Comparison of ENCODE assay signal across 13 cellular contexts in genomic region chr18:63267990-63268721, GRCh38. TPM values are rescaled to one million over a fixed set of nuclear protein-coding genes. Genes with fewer than 3 reads are reported as not detected.
DNase-seq lines count a peak whose midpoint lies in the region; ATAC-seq, FAIRE-seq and TF ChIP-seq lines count a peak whose summit lies in the region.
"Had no signal": no experiment of that assay in that cellular context is flagged by ENCODE, and none has a peak within 500 bp of the region (broad histone marks: within the 10 kb centered on the region; RNA-seq: fewer than 3 reads in every experiment).

No MANE protein-coding gene starts in this region.

- intact Hi-C loops in activated CD4-positive, alpha-beta T cell treated with anti-CD3 and anti-CD28 coated beads, Interleukin-2, amount 10 ng/mL, durations not matched to agents 24 days and 14 days (cut with micrococcal nuclease) = loop anchor here (1.0 to 2.0 kb wide), 3 partner anchors 23 to 51 kb away; partner anchors contain the start of gene BCL2

- H3K4me2 ChIP-seq in smooth muscle cell = no peak overlapping the region

- TF ChIP-seq POLR2A in Peyer's patch (IDR thresholded peaks at IDR 0.05) = no peak

- H3K27ac ChIP-seq in small intestine (ENCODE audit: low read depth in 1 of 2, low read length in 1 of 2) (no peak overlapping the region), Peyer's patch (no peak overlapping the region), smooth muscle cell (ENCODE audit: low read depth) (no peak overlapping the region)
- H3K27ac ChIP-seq: stomach had no signal

- peaks cover 37% of the 10 kb centered on the region for H3K36me3 Mint-ChIP-seq in activated CD4-positive, alpha-beta T cell treated with anti-CD3 and anti-CD28 coated beads, Interleukin-2, amount 10 ng/mL, durations not matched to agents 24 days and 14 days (ENCODE audit: low read depth)
- H3K36me3 Mint-ChIP-seq in activated naive CD8-positive, alpha-beta T cell treated with anti-CD3 and anti-CD28 coated beads for 36 hours = peaks cover 39% of the 10 kb centered on the region

- H3K27me3 ChIP-seq in small intestine (ENCODE audit: control insufficient read depth in 2 of 2, insufficient read depth in 2 of 2, low read length in 2 of 2) (no peaks in the 10 kb centered on the region), Peyer's patch (no peaks in the 10 kb centered on the region), smooth muscle cell (ENCODE audit: low read depth) (peaks cover 5% of the 10 kb centered on the region)
- H3K27me3 ChIP-seq: stomach had no signal

- no peaks in the 10 kb centered on the region for H3K27me3 Mint-ChIP-seq in activated CD4-positive, alpha-beta T cell treated with anti-CD3 and anti-CD28 coated beads, Interleukin-2, amount 10 ng/mL, durations not matched to agents 24 days and 14 days
- H3K27me3 Mint-ChIP-seq in activated naive CD8-positive, alpha-beta T cell treated with anti-CD3 and anti-CD28 coated beads for 36 hours = no peaks in the 10 kb centered on the region

- peak overlapping the region; percentile 61 for H3K27ac Mint-ChIP-seq in activated CD4-positive, alpha-beta T cell treated with anti-CD3 and anti-CD28 coated beads, Interleukin-2, amount 10 ng/mL, durations not matched to agents 24 days and 14 days
- peak overlapping the region; percentile 91 for H3K27ac Mint-ChIP-seq in activated naive CD8-positive, alpha-beta T cell treated with anti-CD3 and anti-CD28 coated beads for 36 hours

- H3K4me1 Mint-ChIP-seq in activated CD4-positive, alpha-beta T cell treated with anti-CD3 and anti-CD28 coated beads, Interleukin-2, amount 10 ng/mL, durations not matched to agents 24 days and 14 days = peaks cover 65% of the 10 kb centered on the region
- peaks cover 57% of the 10 kb centered on the region for H3K4me1 Mint-ChIP-seq in activated naive CD8-positive, alpha-beta T cell treated with anti-CD3 and anti-CD28 coated beads for 36 hours

- no peak overlapping the region for H3K9ac ChIP-seq in smooth muscle cell (ENCODE audit: low read depth)

- 79 to 91% (median 81%) methylated on average over 8 of the region's 8 CpGs for WGBS in small intestine, 3 donors
- 78% methylated on average over 8 of the region's 8 CpGs for WGBS in smooth muscle cell (ENCODE audit: low lambda C conversion rate)

- H3K9me3 ChIP-seq in small intestine (ENCODE audit: control insufficient read depth, low read depth) = no peaks in the 10 kb centered on the region
- no peaks in the 10 kb centered on the region for H3K9me3 ChIP-seq in Peyer's patch
- H3K9me3 ChIP-seq in smooth muscle cell (replicated peaks; ENCODE audit: low read depth) = no peaks in the 10 kb centered on the region
- H3K9me3 ChIP-seq: stomach had no signal

- ATAC-seq in HG02884 (IDR thresholded peaks at IDR 0.05; ENCODE audit: unreplicated experiment) = peak; percentile 71
- ATAC-seq: left colon had no signal

- no peaks in the 10 kb centered on the region for H3F3A ChIP-seq in smooth muscle cell (ENCODE audit: low read depth)

- no peaks in the 10 kb centered on the region for H3K36me3 ChIP-seq in small intestine (ENCODE audit: control insufficient read depth in 2 of 2, insufficient read depth in 2 of 2, low read length in 2 of 2)
- no peaks in the 10 kb centered on the region for H3K36me3 ChIP-seq in Peyer's patch
- no peaks in the 10 kb centered on the region for H3K36me3 ChIP-seq in smooth muscle cell (ENCODE audit: low read depth)
- H3K36me3 ChIP-seq: stomach had no signal

- no peak overlapping the region for H3K4me3 ChIP-seq in small intestine (ENCODE audit: low read depth in 1 of 2, low read length in 2 of 2)
- no peak overlapping the region for H3K4me3 ChIP-seq in Peyer's patch
- no peak overlapping the region for H3K4me3 ChIP-seq in smooth muscle cell
- H3K4me3 ChIP-seq: stomach had no signal

- TF ChIP-seq CTCF in Peyer's patch (IDR thresholded peaks at IDR 0.05) (no peak), smooth muscle cell (IDR thresholded peaks at IDR 0.05; ENCODE audit: borderline replicate concordance, insufficient read depth, poor library complexity, severe bottlenecking) (no peak)

- no peak for FAIRE-seq in small intestine (lab: Jason Lieb, UNC)

- H3K4me1 ChIP-seq in small intestine (ENCODE audit: control insufficient read depth in 2 of 2, insufficient read depth in 1 of 2, low read depth in 1 of 2, low read length in 1 of 2) (peaks cover 3 to 5% of the 10 kb centered on the region in 2 donors), Peyer's patch (peaks cover 0 to 10% (median 0%) of the 10 kb centered on the region in 4 donors), smooth muscle cell (ENCODE audit: low read depth) (no peaks in the 10 kb centered on the region)

- no peaks in the 10 kb centered on the region for H4K20me1 ChIP-seq in smooth muscle cell (ENCODE audit: low read depth)

- H3K79me2 ChIP-seq in smooth muscle cell (ENCODE audit: low read depth) = no peaks in the 10 kb centered on the region

- peak overlapping the region; percentile 41 for H3K4me3 Mint-ChIP-seq in activated CD4-positive, alpha-beta T cell treated with anti-CD3 and anti-CD28 coated beads, Interleukin-2, amount 10 ng/mL, durations not matched to agents 24 days and 14 days
- H3K4me3 Mint-ChIP-seq in activated naive CD8-positive, alpha-beta T cell treated with anti-CD3 and anti-CD28 coated beads for 36 hours = peak overlapping the region; percentile 71

- H3K9me3 Mint-ChIP-seq in activated CD4-positive, alpha-beta T cell treated with anti-CD3 and anti-CD28 coated beads, Interleukin-2, amount 10 ng/mL, durations not matched to agents 24 days and 14 days = no peaks in the 10 kb centered on the region
- H3K9me3 Mint-ChIP-seq in activated naive CD8-positive, alpha-beta T cell treated with anti-CD3 and anti-CD28 coated beads for 36 hours = no peaks in the 10 kb centered on the region

- peak; percentile 72 for DNase-seq in activated CD4-positive, alpha-beta T cell treated with anti-CD3 and anti-CD28 coated beads, Interleukin-2, amount 10 ng/mL, durations not matched to agents 24 days and 14 days
- DNase-seq in activated CD4-positive, alpha-beta T cell treated with anti-CD3 and anti-CD28 coated beads, Interleukin-2, amount 50 U/mL, for 1 hour = no peak
- peak; percentile 24 for DNase-seq in activated naive CD8-positive, alpha-beta T cell treated with anti-CD3 and anti-CD28 coated beads for 36 hours
- DNase-seq in small intestine (peak; percentile 40), Peyer's patch (no peak), smooth muscle cell (lab: John Stamatoyannopoulos, UW; ENCODE audit: unreplicated experiment) (no peak), NCI-H2081 (lab: John Stamatoyannopoulos, UW) (no peak)
- DNase-seq: erythroblast, H7, IMR-90, left colon, stomach had no signal

- H2AFZ ChIP-seq in smooth muscle cell (ENCODE audit: low read depth) = no peak overlapping the region

RNA-seq across cellular contexts. Expression of gene BCL2, which starts 51.4 kb away (rescaled TPM):
- 80.5 and 81.3 TPM in 2 replicates for total RNA-seq in activated CD4-positive, alpha-beta T cell treated with anti-CD3 and anti-CD28 coated beads, Interleukin-2, amount 10 ng/mL, durations not matched to agents 24 days and 14 days
- total RNA-seq in activated naive CD8-positive, alpha-beta T cell treated with anti-CD3 and anti-CD28 coated beads for 36 hours = 10 to 100 TPM; 62.8 to 67.3 TPM
- polyA plus RNA-seq in small intestine (1 to 10 TPM in 2 of 3 donors, under 1 TPM in 1; 0.89 to 5.4 (median 2.2) TPM), smooth muscle cell (0.50 TPM in 1 of 2 replicates, not detected in the other)
- total RNA-seq in Peyer's patch (10 to 100 TPM; 16.2 to 54.5 (median 20.7) TPM), smooth muscle cell (0.85 and 0.94 TPM in 2 replicates)

Comparison
In these comparisons a context has a peak if more than half of its experiments do, and no peak if none do; other contexts are left out.
1. DNase-seq: peak in activated CD4-positive, alpha-beta T cell treated with anti-CD3 and anti-CD28 coated beads, Interleukin-2, amount 10 ng/mL, durations not matched to agents 24 days and 14 days (single experiment), activated naive CD8-positive, alpha-beta T cell treated with anti-CD3 and anti-CD28 coated beads for 36 hours (single experiment) and small intestine (single experiment); none in activated CD4-positive, alpha-beta T cell treated with anti-CD3 and anti-CD28 coated beads, Interleukin-2, amount 50 U/mL, for 1 hour (single experiment), Peyer's patch (0 of 3), smooth muscle cell (single experiment) and NCI-H2081 (0 of 2).